Comparison of ENCODE assay signal across 1 cellular context in the genomic region with DNA sequence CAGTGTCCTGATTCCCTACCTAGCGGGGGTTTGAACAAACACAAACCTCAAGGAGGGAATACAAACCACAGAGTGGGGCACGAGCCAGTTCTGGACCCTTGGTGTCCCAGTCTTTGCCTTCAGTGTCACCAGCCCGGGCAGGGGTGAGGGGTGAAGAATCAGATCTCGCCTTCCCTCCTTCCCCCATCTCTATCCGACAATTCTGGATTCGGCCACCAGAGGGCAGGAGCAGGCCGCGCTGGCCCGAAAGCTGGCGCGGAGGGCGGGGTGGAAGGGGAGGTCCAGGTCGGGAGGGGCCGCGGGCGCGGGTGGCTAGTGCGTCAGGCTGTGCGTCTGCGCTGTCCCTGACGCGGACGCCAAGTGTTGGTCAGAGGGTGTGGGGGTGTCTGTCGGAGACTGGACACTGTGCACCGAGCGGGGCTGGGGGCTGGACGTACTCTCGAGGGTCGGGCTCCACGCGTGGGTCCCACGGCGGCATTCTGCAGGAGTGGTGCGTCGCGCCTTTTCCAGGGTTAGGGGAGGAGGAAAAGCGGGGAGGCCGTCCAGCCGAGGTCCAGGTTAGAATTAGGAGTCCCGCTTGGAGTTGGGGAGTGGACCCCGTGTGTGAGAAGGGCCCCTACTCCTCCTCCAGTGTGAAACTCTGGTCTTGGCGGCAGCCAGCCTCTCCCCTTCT.
TF ChIP-seq lines count a peak whose summit lies in the region.

No MANE protein-coding gene starts in this region.

TF ChIP-seq in K562, 482 proteins besides CTCF, POLR2A, EP300 and RAD21 (continued from another document and continues in another):
- TF ChIP-seq ATF4 (CRISPR knock-in tag; IDR thresholded peaks at IDR 0.05) (no peak), ZNF23 (CRISPR knock-in tag; IDR thresholded peaks at IDR 0.05) (no peak), HDAC1 (IDR thresholded peaks at IDR 0.05) (peak in 1 of 2 experiments; percentile 46; a peak in 2 of 4 replicates), ZNF224 (CRISPR knock-in tag; IDR thresholded peaks at IDR 0.05) (no peak), NCOR1 (IDR thresholded peaks at IDR 0.05) (no peak), ZNF583 (CRISPR knock-in tag; IDR thresholded peaks at IDR 0.05) (no peak), SRSF3 (IDR thresholded peaks at IDR 0.05; ENCODE audit: insufficient read depth, low read length) (no peak), MEF2D (tag; conservative IDR thresholded peaks at IDR 0.05; ENCODE audit: low read depth) (no peak), SPI1 (IDR thresholded peaks at IDR 0.05; ENCODE audit: borderline replicate concordance, low read depth, low read length) (no peak), ETV1 (tag; conservative IDR thresholded peaks at IDR 0.05; ENCODE audit: low read depth) (no peak), ETV5 (CRISPR knock-in tag; IDR thresholded peaks at IDR 0.05; ENCODE audit: low read depth) (no peak), ZNF511 (CRISPR knock-in tag; IDR thresholded peaks at IDR 0.05) (no peak), KAT2B (IDR thresholded peaks at IDR 0.05; ENCODE audit: low read depth, low read length) (no peak), U2AF2 (optimal IDR thresholded peaks at IDR 0.05; ENCODE audit: low read depth, low read length) (no peak), RNF219 (CRISPR knock-in tag; IDR thresholded peaks at IDR 0.05) (no peak), MAZ (CRISPR knock-in tag; conservative IDR thresholded peaks at IDR 0.05 in 1 of 2, IDR thresholded peaks at IDR 0.05 in 1 of 2) (peak; percentile 96 to 99), TARDBP (IDR thresholded peaks at IDR 0.05) (0 out of 2 replicates have a peak, but pooled peaks have one; percentile 34), HDAC6 (IDR thresholded peaks at IDR 0.05; ENCODE audit: low read depth, low read length) (no peak), ZNF3 (CRISPR knock-in tag; IDR thresholded peaks at IDR 0.05) (no peak), MTA2 (IDR thresholded peaks at IDR 0.05; ENCODE audit: low read depth) (no peak), STAT5A (IDR thresholded peaks at IDR 0.05; ENCODE audit: borderline replicate concordance, low read length) (no peak), POLR2AphosphoS2 (IDR thresholded peaks at IDR 0.05; ENCODE audit: low read length) (no peak), MYC (IDR thresholded peaks at IDR 0.05; ENCODE audit: low read depth, low read length) (0 out of 2 replicates have a peak, but pooled peaks have one; percentile 13), MYC (CRISPR knock-in tag; IDR thresholded peaks at IDR 0.05; ENCODE audit: borderline replicate concordance, low read depth) (no peak), SUPT5H (IDR thresholded peaks at IDR 0.05) (peak; percentile 72), HMG20A (CRISPR knock-in tag; conservative IDR thresholded peaks at IDR 0.05) (no peak), KDM4B (IDR thresholded peaks at IDR 0.05; ENCODE audit: borderline replicate concordance in 2 of 2, low read depth in 1 of 2) (0 out of 4 replicates have a peak, but pooled peaks of 1 of the 2 experiments have one; percentile 52), ASH1L (IDR thresholded peaks at IDR 0.05; ENCODE audit: borderline replicate concordance, low read depth, partially characterized antibody) (no peak), ZNF584 (CRISPR knock-in tag; IDR thresholded peaks at IDR 0.05; ENCODE audit: low read depth) (no peak), E2F5 (CRISPR knock-in tag; IDR thresholded peaks at IDR 0.05) (no peak), ELK3 (CRISPR knock-in tag; IDR thresholded peaks at IDR 0.05) (no peak), GABPB1 (CRISPR knock-in tag; IDR thresholded peaks at IDR 0.05) (peak; percentile 71), HCFC1 (IDR thresholded peaks at IDR 0.05; ENCODE audit: low read depth, low read length) (peak; percentile 34; the same call in 1 of the 2 replicates), RB1 (IDR thresholded peaks at IDR 0.05; ENCODE audit: low read depth) (peak; percentile 61; the same call in 1 of the 2 replicates), TAF7 (tag; IDR thresholded peaks at IDR 0.05) (no peak), YY1 (IDR thresholded peaks at IDR 0.05; ENCODE audit: borderline replicate concordance in 1 of 3, control insufficient read depth in 1 of 3, extremely low read depth in 1 of 3, insufficient read depth in 3 of 3, insufficient read length in 1 of 3, insufficient replicate concordance in 2 of 3, low read depth in 1 of 3, low read length in 2 of 3) (no peak)
- TF ChIP-seq, protein P1, sequence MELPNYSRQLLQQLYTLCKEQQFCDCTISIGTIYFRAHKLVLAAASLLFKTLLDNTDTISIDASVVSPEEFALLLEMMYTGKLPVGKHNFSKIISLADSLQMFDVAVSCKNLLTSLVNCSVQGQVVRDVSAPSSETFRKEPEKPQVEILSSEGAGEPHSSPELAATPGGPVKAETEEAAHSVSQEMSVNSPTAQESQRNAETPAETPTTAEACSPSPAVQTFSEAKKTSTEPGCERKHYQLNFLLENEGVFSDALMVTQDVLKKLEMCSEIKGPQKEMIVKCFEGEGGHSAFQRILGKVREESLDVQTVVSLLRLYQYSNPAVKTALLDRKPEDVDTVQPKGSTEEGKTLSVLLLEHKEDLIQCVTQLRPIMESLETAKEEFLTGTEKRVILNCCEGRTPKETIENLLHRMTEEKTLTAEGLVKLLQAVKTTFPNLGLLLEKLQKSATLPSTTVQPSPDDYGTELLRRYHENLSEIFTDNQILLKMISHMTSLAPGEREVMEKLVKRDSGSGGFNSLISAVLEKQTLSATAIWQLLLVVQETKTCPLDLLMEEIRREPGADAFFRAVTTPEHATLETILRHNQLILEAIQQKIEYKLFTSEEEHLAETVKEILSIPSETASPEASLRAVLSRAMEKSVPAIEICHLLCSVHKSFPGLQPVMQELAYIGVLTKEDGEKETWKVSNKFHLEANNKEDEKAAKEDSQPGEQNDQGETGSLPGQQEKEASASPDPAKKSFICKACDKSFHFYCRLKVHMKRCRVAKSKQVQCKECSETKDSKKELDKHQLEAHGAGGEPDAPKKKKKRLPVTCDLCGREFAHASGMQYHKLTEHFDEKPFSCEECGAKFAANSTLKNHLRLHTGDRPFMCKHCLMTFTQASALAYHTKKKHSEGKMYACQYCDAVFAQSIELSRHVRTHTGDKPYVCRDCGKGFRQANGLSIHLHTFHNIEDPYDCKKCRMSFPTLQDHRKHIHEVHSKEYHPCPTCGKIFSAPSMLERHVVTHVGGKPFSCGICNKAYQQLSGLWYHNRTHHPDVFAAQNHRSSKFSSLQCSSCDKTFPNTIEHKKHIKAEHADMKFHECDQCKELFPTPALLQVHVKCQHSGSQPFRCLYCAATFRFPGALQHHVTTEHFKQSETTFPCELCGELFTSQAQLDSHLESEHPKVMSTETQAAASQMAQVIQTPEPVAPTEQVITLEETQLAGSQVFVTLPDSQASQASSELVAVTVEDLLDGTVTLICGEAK (IDR thresholded peaks at IDR 0.05): 0 out of 2 replicates have a peak, but pooled peaks have one; percentile 31
- TF ChIP-seq, protein P1 (CRISPR knock-in tag; IDR thresholded peaks at IDR 0.05): no peak
- TF ChIP-seq, protein P2, sequence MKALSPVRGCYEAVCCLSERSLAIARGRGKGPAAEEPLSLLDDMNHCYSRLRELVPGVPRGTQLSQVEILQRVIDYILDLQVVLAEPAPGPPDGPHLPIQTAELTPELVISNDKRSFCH (CRISPR knock-in tag; IDR thresholded peaks at IDR 0.05): no peak
- TF ChIP-seq, protein P2 (tag; IDR thresholded peaks at IDR 0.05): no peak
- TF ChIP-seq, protein P3, sequence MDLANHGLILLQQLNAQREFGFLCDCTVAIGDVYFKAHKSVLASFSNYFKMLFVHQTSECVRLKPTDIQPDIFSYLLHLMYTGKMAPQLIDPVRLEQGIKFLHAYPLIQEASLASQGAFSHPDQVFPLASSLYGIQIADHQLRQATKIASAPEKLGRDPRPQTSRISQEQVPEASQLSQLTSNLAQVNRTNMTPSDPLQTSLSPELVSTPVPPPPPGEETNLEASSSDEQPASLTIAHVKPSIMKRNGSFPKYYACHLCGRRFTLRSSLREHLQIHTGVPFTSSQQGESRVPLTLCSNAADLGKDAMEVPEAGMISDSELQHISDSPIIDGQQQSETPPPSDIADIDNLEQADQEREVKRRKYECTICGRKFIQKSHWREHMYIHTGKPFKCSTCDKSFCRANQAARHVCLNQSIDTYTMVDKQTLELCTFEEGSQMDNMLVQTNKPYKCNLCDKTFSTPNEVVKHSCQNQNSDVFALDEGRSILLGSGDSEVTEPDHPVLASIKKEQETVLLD (IDR thresholded peaks at IDR 0.05): peak; percentile 72; the same call in 1 of the 2 replicates
- TF ChIP-seq, protein P4, sequence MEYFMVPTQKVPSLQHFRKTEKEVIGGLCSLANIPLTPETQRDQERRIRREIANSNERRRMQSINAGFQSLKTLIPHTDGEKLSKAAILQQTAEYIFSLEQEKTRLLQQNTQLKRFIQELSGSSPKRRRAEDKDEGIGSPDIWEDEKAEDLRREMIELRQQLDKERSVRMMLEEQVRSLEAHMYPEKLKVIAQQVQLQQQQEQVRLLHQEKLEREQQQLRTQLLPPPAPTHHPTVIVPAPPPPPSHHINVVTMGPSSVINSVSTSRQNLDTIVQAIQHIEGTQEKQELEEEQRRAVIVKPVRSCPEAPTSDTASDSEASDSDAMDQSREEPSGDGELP (CRISPR knock-in tag; IDR thresholded peaks at IDR 0.05; ENCODE audit: borderline replicate concordance): peak; percentile 73
